Comparison of ENCODE assay signal across 8 cellular contexts in genomic region chr17:63946440-63947363, GRCh38. TPM values are rescaled to one million over a fixed set of nuclear protein-coding genes. Genes with fewer than 3 reads are reported as not detected.
DNase-seq lines count a peak whose midpoint lies in the region; ATAC-seq and TF ChIP-seq lines count a peak whose summit lies in the region.

No MANE protein-coding gene starts in this region.

- no peak overlapping the region for H3K4me3 ChIP-seq in sigmoid colon

- WGBS in sigmoid colon, 2 donors: 17 to 30% methylated on average over 20 of the region's 20 CpGs

- TF ChIP-seq EP300 in sigmoid colon (IDR thresholded peaks at IDR 0.05): no peak

- intact Hi-C loops in cardiac septum (cut with DNase I) (loop anchor here (5.0 kb wide), 1 partner anchor 41 kb away; no protein-coding TSS in a partner anchor), sigmoid colon (cut with DNase I) (no loop called here)

- no peaks in the 10 kb centered on the region for H3K27me3 ChIP-seq in sigmoid colon

- no peaks in the 10 kb centered on the region for H3K36me3 Mint-ChIP-seq in activated naive CD4-positive, alpha-beta T cell treated with anti-CD3 and anti-CD28 coated beads, Interleukin-2, amount 50 U/mL, for 72 hours

- H3K9me3 ChIP-seq in sigmoid colon: no peaks in the 10 kb centered on the region

- H3K27ac Mint-ChIP-seq in activated naive CD4-positive, alpha-beta T cell treated with anti-CD3 and anti-CD28 coated beads, Interleukin-2, amount 50 U/mL, for 72 hours: no peak overlapping the region

- H3K4me1 ChIP-seq in sigmoid colon: no peaks in the 10 kb centered on the region

- ATAC-seq in GM18861 (IDR thresholded peaks at IDR 0.05; ENCODE audit: unreplicated experiment): peak; percentile 36
- peak; percentile 44 for ATAC-seq in HG03565 (IDR thresholded peaks at IDR 0.05; ENCODE audit: unreplicated experiment)
- peak; percentile 93 for ATAC-seq in SK-N-SH treated with all-trans-retinoic acid at 6 μM for 48 hours
- peak; percentile 92 to 94 for ATAC-seq in activated naive CD4-positive, alpha-beta T cell treated with anti-CD3 and anti-CD28 coated beads, Interleukin-2, amount 50 U/mL, for 72 hours
- no peak for ATAC-seq in GM19397 (IDR thresholded peaks at IDR 0.05; ENCODE audit: unreplicated experiment)

- TF ChIP-seq POLR2A in sigmoid colon (IDR thresholded peaks at IDR 0.05): no peak

- DNase-seq in AG08396 (ENCODE audit: low spot score) (peak; percentile 84), cardiac septum (ENCODE audit: low spot score) (peak; percentile 87), sigmoid colon (no peak)
- DNase-seq in activated naive CD4-positive, alpha-beta T cell treated with anti-CD3 and anti-CD28 coated beads, Interleukin-2, amount 50 U/mL, for 72 hours (ENCODE audit: low spot score in 2 of 2): peak; percentile 62 to 83

- no peaks in the 10 kb centered on the region for H3K9me3 Mint-ChIP-seq in activated naive CD4-positive, alpha-beta T cell treated with anti-CD3 and anti-CD28 coated beads, Interleukin-2, amount 50 U/mL, for 72 hours

- TF ChIP-seq CTCF in sigmoid colon (IDR thresholded peaks at IDR 0.05): peak in 3 of 4 experiments; percentile 46 to 81 (median 57)

- H3K27ac ChIP-seq in sigmoid colon: no peak overlapping the region

- H3K36me3 ChIP-seq in sigmoid colon: no peaks in the 10 kb centered on the region

TF ChIP-seq in SK-N-SH treated with all-trans-retinoic acid at 6 μM for 48 hours, 23 proteins besides CTCF, POLR2A, EP300 and RAD21:
- TF ChIP-seq TOX (CRISPR knock-in tag; IDR thresholded peaks at IDR 0.05; ENCODE audit: borderline replicate concordance): no peak
- TF ChIP-seq ZFP30 (CRISPR knock-in tag; IDR thresholded peaks at IDR 0.05): no peak
- no peak for TF ChIP-seq TSHZ2 (CRISPR knock-in tag; IDR thresholded peaks at IDR 0.05)
- no peak for TF ChIP-seq BACH2 (CRISPR knock-in tag; IDR thresholded peaks at IDR 0.05; ENCODE audit: borderline replicate concordance)
- no peak for TF ChIP-seq ESRRG (CRISPR knock-in tag; IDR thresholded peaks at IDR 0.05)
- TF ChIP-seq POU6F1 (CRISPR knock-in tag; IDR thresholded peaks at IDR 0.05; ENCODE audit: borderline replicate concordance, low read depth): no peak
- no peak for TF ChIP-seq CSRNP3 (CRISPR knock-in tag; IDR thresholded peaks at IDR 0.05)
- TF ChIP-seq ZC3H10 (CRISPR knock-in tag; IDR thresholded peaks at IDR 0.05): no peak
- TF ChIP-seq ARNTL (CRISPR knock-in tag; IDR thresholded peaks at IDR 0.05; ENCODE audit: borderline replicate concordance, low read depth): no peak
- no peak for TF ChIP-seq GLIS3 (CRISPR knock-in tag; IDR thresholded peaks at IDR 0.05)
- no peak for TF ChIP-seq ZNF565 (CRISPR knock-in tag; conservative IDR thresholded peaks at IDR 0.05; ENCODE audit: low read depth)

RNA-seq across cellular contexts. Expression of gene CD79B, which starts 14.6 kb away (rescaled TPM):
- 10 to 100 TPM; 28.7 to 52.6 TPM for total RNA-seq in activated naive CD4-positive, alpha-beta T cell treated with anti-CD3 and anti-CD28 coated beads, Interleukin-2, amount 50 U/mL, for 72 hours
- 2.7 TPM for total RNA-seq in cardiac septum
- 1 to 10 TPM in 2 of 4 donors, under 1 TPM in 2; 0.66 to 1.8 (median 0.96) TPM for total RNA-seq in sigmoid colon
- polyA plus RNA-seq in sigmoid colon: 100 to 1,000 TPM in 1 of 3 donors, 1 to 10 TPM in 1, not detected in 1; 2.4 to 112 TPM

RNA-seq across cellular contexts. Expression of gene SCN4A, which starts 26.0 kb away (rescaled TPM):
- total RNA-seq in activated naive CD4-positive, alpha-beta T cell treated with anti-CD3 and anti-CD28 coated beads, Interleukin-2, amount 50 U/mL, for 72 hours: under 1 TPM in 1 of 2 donors, not detected in 1; 0.10 TPM
- total RNA-seq in cardiac septum (0.22 TPM), sigmoid colon (1 to 10 TPM in 2 of 4 donors, under 1 TPM in 2; 0.68 to 4.2 (median 1.0) TPM)
- polyA plus RNA-seq in sigmoid colon: under 1 TPM in 2 of 3 donors, not detected in 1; 0.23 to 0.52 TPM

RNA-seq across cellular contexts. Expression of gene GH1, which starts 28.1 kb away (rescaled TPM):
- total RNA-seq in activated naive CD4-positive, alpha-beta T cell treated with anti-CD3 and anti-CD28 coated beads, Interleukin-2, amount 50 U/mL, for 72 hours: 1 to 10 TPM in 1 of 2 donors, not detected in 1; 1.0 TPM
- not detected for total RNA-seq in cardiac septum
- not detected for total RNA-seq in sigmoid colon
- under 1 TPM in 1 of 3 donors, not detected in 2; 0.25 TPM for polyA plus RNA-seq in sigmoid colon

RNA-seq across cellular contexts. Expression of gene CSHL1, which starts 35.6 kb away (rescaled TPM):
- under 1 TPM in 1 of 2 donors, not detected in 1; 0.31 TPM for total RNA-seq in activated naive CD4-positive, alpha-beta T cell treated with anti-CD3 and anti-CD28 coated beads, Interleukin-2, amount 50 U/mL, for 72 hours
- total RNA-seq in cardiac septum: not detected
- not detected for total RNA-seq in sigmoid colon
- not detected for polyA plus RNA-seq in sigmoid colon

RNA-seq across cellular contexts. Expression of gene CSH1, which starts 50.3 kb away (rescaled TPM):
- total RNA-seq in activated naive CD4-positive, alpha-beta T cell treated with anti-CD3 and anti-CD28 coated beads, Interleukin-2, amount 50 U/mL, for 72 hours: 1 to 10 TPM; 8.3 to 8.9 TPM
- total RNA-seq in cardiac septum (not detected), sigmoid colon (not detected)
- not detected for polyA plus RNA-seq in sigmoid colon
